In genomic region chr3:155086041-155086440, GRCh38 we compare ENCODE assay signal across 1 cellular context.
TF ChIP-seq lines count a peak whose summit lies in the region.

No MANE protein-coding gene starts in this region.

TF ChIP-seq in HepG2, 621 proteins besides CTCF, POLR2A, EP300 and RAD21 (continued from another document):
- no peak for TF ChIP-seq ZNF766 (CRISPR knock-in tag; IDR thresholded peaks at IDR 0.05; ENCODE audit: borderline replicate concordance)
- TF ChIP-seq, protein P1, sequence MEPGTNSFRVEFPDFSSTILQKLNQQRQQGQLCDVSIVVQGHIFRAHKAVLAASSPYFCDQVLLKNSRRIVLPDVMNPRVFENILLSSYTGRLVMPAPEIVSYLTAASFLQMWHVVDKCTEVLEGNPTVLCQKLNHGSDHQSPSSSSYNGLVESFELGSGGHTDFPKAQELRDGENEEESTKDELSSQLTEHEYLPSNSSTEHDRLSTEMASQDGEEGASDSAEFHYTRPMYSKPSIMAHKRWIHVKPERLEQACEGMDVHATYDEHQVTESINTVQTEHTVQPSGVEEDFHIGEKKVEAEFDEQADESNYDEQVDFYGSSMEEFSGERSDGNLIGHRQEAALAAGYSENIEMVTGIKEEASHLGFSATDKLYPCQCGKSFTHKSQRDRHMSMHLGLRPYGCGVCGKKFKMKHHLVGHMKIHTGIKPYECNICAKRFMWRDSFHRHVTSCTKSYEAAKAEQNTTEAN (CRISPR knock-in tag; conservative IDR thresholded peaks at IDR 0.05), result no peak
- no peak for TF ChIP-seq CREM (IDR thresholded peaks at IDR 0.05)
- no peak for TF ChIP-seq CREM (CRISPR knock-in tag; IDR thresholded peaks at IDR 0.05)
- no peak for TF ChIP-seq MBD4 (IDR thresholded peaks at IDR 0.05; ENCODE audit: borderline replicate concordance, low read length)
- TF ChIP-seq SRF (IDR thresholded peaks at IDR 0.05; ENCODE audit: low read depth, low read length), result no peak
- TF ChIP-seq, protein P2, sequence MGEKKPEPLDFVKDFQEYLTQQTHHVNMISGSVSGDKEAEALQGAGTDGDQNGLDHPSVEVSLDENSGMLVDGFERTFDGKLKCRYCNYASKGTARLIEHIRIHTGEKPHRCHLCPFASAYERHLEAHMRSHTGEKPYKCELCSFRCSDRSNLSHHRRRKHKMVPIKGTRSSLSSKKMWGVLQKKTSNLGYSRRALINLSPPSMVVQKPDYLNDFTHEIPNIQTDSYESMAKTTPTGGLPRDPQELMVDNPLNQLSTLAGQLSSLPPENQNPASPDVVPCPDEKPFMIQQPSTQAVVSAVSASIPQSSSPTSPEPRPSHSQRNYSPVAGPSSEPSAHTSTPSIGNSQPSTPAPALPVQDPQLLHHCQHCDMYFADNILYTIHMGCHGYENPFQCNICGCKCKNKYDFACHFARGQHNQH (CRISPR knock-in tag; IDR thresholded peaks at IDR 0.05), result no peak
TF ChIP-seq in HepG2: peak in this region for 0.
